ENCODE assay signal across 8 cellular contexts in genomic region chr6:53302678-53303360, GRCh38. TPM values are rescaled to one million over a fixed set of nuclear protein-coding genes. Genes with fewer than 3 reads are reported as not detected.
DNase-seq lines count a peak whose midpoint lies in the region; ATAC-seq and TF ChIP-seq lines count a peak whose summit lies in the region.

No MANE protein-coding gene starts in this region.

- H3K4me1 ChIP-seq in muscle layer of duodenum (ENCODE audit: control insufficient read depth in 1 of 2, insufficient read depth in 2 of 2, low read length in 2 of 2) = peaks cover 5 to 53% of the 10 kb centered on the region in 2 donors

- H3K36me3 Mint-ChIP-seq in chondrocyte (ENCODE audit: low read depth) = no peaks in the 10 kb centered on the region

- H3K4me3 ChIP-seq in MG63 (no peak overlapping the region), muscle layer of duodenum (ENCODE audit: low read depth in 1 of 2, low read length in 2 of 2) (peak overlapping the region; percentile 2 to 17)

- H3K9me3 ChIP-seq in MG63 (no peaks in the 10 kb centered on the region), muscle layer of duodenum (ENCODE audit: control insufficient read depth in 1 of 2, low read length in 2 of 2) (no peaks in the 10 kb centered on the region)

- H3K9me3 Mint-ChIP-seq in chondrocyte (ENCODE audit: low read depth) = no peaks in the 10 kb centered on the region

- H3K27ac ChIP-seq in muscle layer of duodenum (ENCODE audit: low read length) = no peak overlapping the region

- no peaks in the 10 kb centered on the region for H3K27me3 Mint-ChIP-seq in chondrocyte (ENCODE audit: low read depth)

- H3K27ac Mint-ChIP-seq in chondrocyte (ENCODE audit: unreplicated experiment) = peak overlapping the region; percentile 76

- TF ChIP-seq CTCF in chondrocyte (IDR thresholded peaks at IDR 0.05) = no peak

- no peaks in the 10 kb centered on the region for H3K36me3 ChIP-seq in MG63
- H3K36me3 ChIP-seq in muscle layer of duodenum (ENCODE audit: control insufficient read depth in 1 of 2, insufficient read depth in 2 of 2, low read length in 2 of 2) = no peaks in the 10 kb centered on the region

- H3K4me1 Mint-ChIP-seq in chondrocyte (ENCODE audit: low read depth) = peaks cover 76% of the 10 kb centered on the region

- ATAC-seq in HG03175 (IDR thresholded peaks at IDR 0.05; ENCODE audit: unreplicated experiment) = no peak

- H3K27me3 ChIP-seq in MG63 (no peaks in the 10 kb centered on the region), muscle layer of duodenum (ENCODE audit: low read depth, low read length) (no peaks in the 10 kb centered on the region)

- H3K4me3 Mint-ChIP-seq in chondrocyte (ENCODE audit: unreplicated experiment) = peak overlapping the region; percentile 35

- DNase-seq in AG20443 (ENCODE audit: low spot score) (peak; percentile 65), MG63 (peak; percentile 15), chondrocyte (ENCODE audit: low spot score) (no peak), SIG-M5 (lab: John Stamatoyannopoulos, UW) (no peak), AML-193 (lab: John Stamatoyannopoulos, UW) (no peak)
- DNase-seq in effector CD8-positive, alpha-beta T cell (lab: John Stamatoyannopoulos, UW) = no peak

RNA-seq across cellular contexts. Expression of gene ELOVL5, which starts 45.9 kb away (rescaled TPM):
- 12.4 and 13.7 TPM in 2 replicates for total RNA-seq in MG63 (2014; rRNA removed; shearing (Covaris generic); ENCODE audit: low replicate concordance)
- 95.1 to 127 TPM (median 102 TPM) in 3 replicates for total RNA-seq in chondrocyte

Comparison
In these comparisons a context has a peak if more than half of its experiments do, and no peak if none do; other contexts are left out.
1. DNase-seq: peak in AG20443 (single experiment) and MG63 (single experiment); none in chondrocyte (single experiment), SIG-M5 (single experiment), AML-193 (0 of 2) and effector CD8-positive, alpha-beta T cell (single experiment).